18 cellular contexts compared by ENCODE assay signal in genomic region chrX:48720580-48721240, GRCh38. TPM values are rescaled to one million over a fixed set of nuclear protein-coding genes. Genes with fewer than 3 reads are reported as not detected.
DNase-seq lines count a peak whose midpoint lies in the region; ATAC-seq lines count a peak whose summit lies in the region.
"Had no signal": no experiment of that assay in that cellular context is flagged by ENCODE, and none has a peak within 500 bp of the region (broad histone marks: within the 10 kb centered on the region; RNA-seq: fewer than 3 reads in every experiment).

No MANE protein-coding gene starts in this region.

- H3K36me3 Mint-ChIP-seq in activated T-cell treated with anti-CD3 and anti-CD28 coated beads, Interleukin-2, amount 50 U/mL, for 4 hours (ENCODE audit: insufficient read depth): no peaks in the 10 kb centered on the region
- no peaks in the 10 kb centered on the region for H3K36me3 Mint-ChIP-seq in activated T-cell treated with anti-CD3 and anti-CD28 coated beads, Interleukin-2, amount 50 U/mL, for 24 hours (ENCODE audit: low read depth)
- no peaks in the 10 kb centered on the region for H3K36me3 Mint-ChIP-seq in T-helper 17 cell (ENCODE audit: low read depth)

- H3K9me3 Mint-ChIP-seq in activated T-cell treated with anti-CD3 and anti-CD28 coated beads, Interleukin-2, amount 50 U/mL, for 4 hours: no peaks in the 10 kb centered on the region
- H3K9me3 Mint-ChIP-seq in activated T-cell treated with anti-CD3 and anti-CD28 coated beads, Interleukin-2, amount 50 U/mL, for 24 hours: no peaks in the 10 kb centered on the region

- no peak overlapping the region for H3K27ac Mint-ChIP-seq in activated T-cell treated with anti-CD3 and anti-CD28 coated beads, Interleukin-2, amount 50 U/mL, for 24 hours
- no peak overlapping the region for H3K27ac Mint-ChIP-seq in T-helper 17 cell

- H3K4me3 ChIP-seq in effector memory CD4-positive, alpha-beta T cell (ENCODE audit: insufficient read depth, low read depth, low read length, poor library complexity, severe bottlenecking): no peak overlapping the region

- no peak for DNase-seq in activated T-cell treated with anti-CD3 and anti-CD28 coated beads, Interleukin-2, amount 50 U/mL, for 4 hours
- no peak for DNase-seq in activated T-cell treated with anti-CD3 and anti-CD28 coated beads, Interleukin-2, amount 50 U/mL, for 24 hours
- no peak for DNase-seq in T-helper 17 cell
- DNase-seq in effector memory CD4-positive, alpha-beta T cell: no peak
- DNase-seq in stimulated activated naive CD8-positive, alpha-beta T cell treated with anti-CD3 and anti-CD28 coated beads, Interleukin-15, Interleukin-2, amounts not matched to agents 100 U/mL and 50 U/mL, for 24 hours: no peak
- no peak for DNase-seq in stimulated activated CD8-positive, alpha-beta memory T cell treated with anti-CD3 and anti-CD28 coated beads, Interleukin-4, amount 100 ng/mL, for 48 hours
- DNase-seq: C1 segment of cervical spinal cord; Caco-2; EL; KBM-7; NCI-H1417 treated with DMSO at 0.1 percent for 48 hours; NCI-H2029; NCI-H2171; NCI-H446; NK-92 treated with Interleukin-12 subunit alpha and Interleukin-12 subunit beta, amount 100 ng/mL, for 24 hours; RPMI8226 had no signal

- no peaks in the 10 kb centered on the region for H3K9me3 ChIP-seq in T-helper 17 cell (ENCODE audit: control insufficient read depth, low read length, poor library complexity, severe bottlenecking)
- H3K9me3 ChIP-seq in effector memory CD4-positive, alpha-beta T cell (ENCODE audit: control insufficient read depth, low read length): no peaks in the 10 kb centered on the region
- H3K9me3 ChIP-seq: Caco-2 had no signal

- H3K27me3 Mint-ChIP-seq in activated T-cell treated with anti-CD3 and anti-CD28 coated beads, Interleukin-2, amount 50 U/mL, for 4 hours (ENCODE audit: low read depth): no peaks in the 10 kb centered on the region
- peaks cover 20% of the 10 kb centered on the region for H3K27me3 Mint-ChIP-seq in activated T-cell treated with anti-CD3 and anti-CD28 coated beads, Interleukin-2, amount 50 U/mL, for 24 hours
- H3K27me3 Mint-ChIP-seq in T-helper 17 cell: no peaks in the 10 kb centered on the region

- ATAC-seq in activated T-cell treated with anti-CD3 and anti-CD28 coated beads, Interleukin-2, amount 50 U/mL, for 4 hours: peak; percentile 34 to 52
- peak; percentile 72 for ATAC-seq in T-helper 17 cell
- peak; percentile 77 for ATAC-seq in stimulated activated naive CD8-positive, alpha-beta T cell treated with anti-CD3 and anti-CD28 coated beads, Interleukin-15, Interleukin-2, amounts not matched to agents 100 U/mL and 50 U/mL, for 24 hours
- ATAC-seq in GM19023 (IDR thresholded peaks at IDR 0.05; ENCODE audit: unreplicated experiment): no peak

- peak overlapping the region; percentile 36 for H3K27ac ChIP-seq in effector memory CD4-positive, alpha-beta T cell (ENCODE audit: insufficient read depth, low read length, poor library complexity, severe bottlenecking)

- no peaks in the 10 kb centered on the region for H3K27me3 ChIP-seq in effector memory CD4-positive, alpha-beta T cell (replicated peaks; ENCODE audit: control insufficient read depth, insufficient read depth, low read length, poor library complexity, severe bottlenecking)

- H3K36me3 ChIP-seq in effector memory CD4-positive, alpha-beta T cell (ENCODE audit: control insufficient read depth, insufficient read depth, low read length): no peaks in the 10 kb centered on the region

- H3K4me3 Mint-ChIP-seq in activated T-cell treated with anti-CD3 and anti-CD28 coated beads, Interleukin-2, amount 50 U/mL, for 4 hours: no peak overlapping the region
- H3K4me3 Mint-ChIP-seq in activated T-cell treated with anti-CD3 and anti-CD28 coated beads, Interleukin-2, amount 50 U/mL, for 24 hours: no peak overlapping the region
- no peak overlapping the region for H3K4me3 Mint-ChIP-seq in T-helper 17 cell

- peaks cover 34% of the 10 kb centered on the region for H3K4me1 ChIP-seq in effector memory CD4-positive, alpha-beta T cell (ENCODE audit: control insufficient read depth, insufficient read depth, low read length, poor library complexity, severe bottlenecking)
- H3K4me1 ChIP-seq: Caco-2 had no signal

- H3K4me1 Mint-ChIP-seq in activated T-cell treated with anti-CD3 and anti-CD28 coated beads, Interleukin-2, amount 50 U/mL, for 4 hours (ENCODE audit: low read depth): peaks cover 36% of the 10 kb centered on the region
- peaks cover 31% of the 10 kb centered on the region for H3K4me1 Mint-ChIP-seq in activated T-cell treated with anti-CD3 and anti-CD28 coated beads, Interleukin-2, amount 50 U/mL, for 24 hours (ENCODE audit: low read depth)
- peaks cover 21% of the 10 kb centered on the region for H3K4me1 Mint-ChIP-seq in T-helper 17 cell

RNA-seq across cellular contexts. Expression of gene SUV39H1, which starts 24.2 kb away (rescaled TPM):
- 10 to 100 TPM; 21.2 to 25.5 (median 23.2) TPM for total RNA-seq in activated T-cell treated with anti-CD3 and anti-CD28 coated beads, Interleukin-2, amount 50 U/mL, for 4 hours
- 1 to 10 TPM; 5.8 to 6.4 TPM for total RNA-seq in T-helper 17 cell

RNA-seq across cellular contexts. Expression of gene WAS, which starts 37.1 kb away (rescaled TPM):
- 10 to 100 TPM; 83.3 to 86.5 (median 86.2) TPM for total RNA-seq in activated T-cell treated with anti-CD3 and anti-CD28 coated beads, Interleukin-2, amount 50 U/mL, for 4 hours
- total RNA-seq in T-helper 17 cell: 100 to 1,000 TPM in 1 of 2 donors, 10 to 100 TPM in 1; 86.0 to 105 TPM

RNA-seq across cellular contexts. Expression of gene GLOD5, which starts 40.8 kb away (rescaled TPM):
- not detected for total RNA-seq in activated T-cell treated with anti-CD3 and anti-CD28 coated beads, Interleukin-2, amount 50 U/mL, for 4 hours
- not detected for total RNA-seq in T-helper 17 cell
- total RNA-seq: Caco-2, H4 had no signal
